1 cellular context compared by ENCODE assay signal in genomic region chr2:64228126-64228678, GRCh38.
TF ChIP-seq lines count a peak whose summit lies in the region.

No MANE protein-coding gene starts in this region.

TF ChIP-seq in HepG2, 621 proteins besides CTCF, POLR2A, EP300 and RAD21 (continued from another document):
- TF ChIP-seq ZNF609 (CRISPR knock-in tag; IDR thresholded peaks at IDR 0.05; ENCODE audit: borderline replicate concordance) (no peak), NFATC3 (CRISPR knock-in tag; IDR thresholded peaks at IDR 0.05) (no peak; the same call in 1 of the 2 replicates), RNF2 (conservative IDR thresholded peaks at IDR 0.05; ENCODE audit: low read depth) (peak; percentile 61; the same call in 1 of the 2 replicates), ARHGAP35 (CRISPR knock-in tag; IDR thresholded peaks at IDR 0.05; ENCODE audit: borderline replicate concordance) (no peak), ZNF781 (CRISPR knock-in tag; IDR thresholded peaks at IDR 0.05; ENCODE audit: borderline replicate concordance, not compliant biosample characterization) (peak; percentile 45), ZNF784 (CRISPR knock-in tag; IDR thresholded peaks at IDR 0.05; ENCODE audit: borderline replicate concordance) (no peak), ZNF782 (CRISPR knock-in tag; IDR thresholded peaks at IDR 0.05; ENCODE audit: borderline replicate concordance) (no peak), ZNF549 (CRISPR knock-in tag; IDR thresholded peaks at IDR 0.05) (no peak), ZNF709 (CRISPR knock-in tag; IDR thresholded peaks at IDR 0.05) (peak; percentile 63; the same call in 1 of the 2 replicates), GABPB1 (CRISPR knock-in tag; IDR thresholded peaks at IDR 0.05) (peak; percentile 50; the same call in 1 of the 2 replicates), ZNF678 (CRISPR knock-in tag; IDR thresholded peaks at IDR 0.05) (no peak), NFAT5 (CRISPR knock-in tag; IDR thresholded peaks at IDR 0.05) (no peak), ZNF512 (CRISPR knock-in tag; IDR thresholded peaks at IDR 0.05) (no peak), ZNF335 (CRISPR knock-in tag; IDR thresholded peaks at IDR 0.05) (no peak), ZNF572 (CRISPR knock-in tag; IDR thresholded peaks at IDR 0.05) (no peak), HOXA5 (CRISPR knock-in tag; IDR thresholded peaks at IDR 0.05) (no peak), NR2F6 (IDR thresholded peaks at IDR 0.05) (no peak), NR2F6 (CRISPR knock-in tag; IDR thresholded peaks at IDR 0.05) (no peak)
